ENCODE assay signal across 10 cellular contexts in the genomic region with DNA sequence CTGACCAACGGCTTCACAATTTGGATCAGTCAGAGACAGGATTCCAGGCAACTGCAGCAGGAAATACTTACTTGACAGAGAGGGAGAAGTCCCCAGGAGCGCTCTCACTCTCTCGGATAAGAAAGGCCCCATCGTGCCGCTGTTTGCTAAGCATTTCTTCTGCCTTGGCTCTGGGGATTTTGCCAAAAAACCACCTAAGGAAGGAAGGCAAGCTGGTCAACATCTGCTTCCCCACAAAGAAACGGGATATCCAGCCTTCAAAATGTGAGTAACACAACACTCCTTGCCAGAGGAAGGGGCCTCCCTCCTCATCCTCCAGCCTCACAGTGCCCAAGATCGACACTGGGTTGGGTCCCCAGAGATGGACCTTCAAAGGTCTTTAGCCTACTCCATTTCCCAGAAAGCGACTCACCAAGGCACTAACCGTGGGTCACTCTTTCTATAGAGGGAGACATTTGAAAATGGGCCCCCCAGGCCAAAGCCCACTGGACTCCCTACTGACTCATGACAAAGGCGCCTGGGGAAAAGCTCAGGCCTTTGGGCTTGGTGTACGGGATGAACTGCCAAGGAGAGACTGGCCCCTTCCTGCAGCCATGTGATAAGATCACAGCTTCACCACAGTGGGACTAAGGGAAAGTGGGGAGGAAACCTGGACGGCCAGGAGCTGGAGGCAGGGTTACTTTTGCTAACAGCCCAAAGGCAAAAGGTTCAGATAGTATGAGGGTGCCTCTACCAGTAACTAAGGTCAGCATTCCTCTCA. TPM values are rescaled to one million over a fixed set of nuclear protein-coding genes. Genes with fewer than 3 reads are reported as not detected.
DNase-seq lines count a peak whose midpoint lies in the region; ATAC-seq and TF ChIP-seq lines count a peak whose summit lies in the region.
"Had no signal": no experiment of that assay in that cellular context is flagged by ENCODE, and none has a peak within 500 bp of the region (broad histone marks: within the 10 kb centered on the region; RNA-seq: fewer than 3 reads in every experiment).

No MANE protein-coding gene starts in this region.

- TF ChIP-seq CTCF in cardiac fibroblast (IDR thresholded peaks at IDR 0.05; ENCODE audit: low read depth, low read length): no peak

- no peaks in the 10 kb centered on the region for H3K9me3 Mint-ChIP-seq in naive B cell

- peak overlapping the region; percentile 9 to 85 (median 61) for H3K4me3 Mint-ChIP-seq in naive B cell

- DNase-seq in CD1c-positive myeloid dendritic cell (ENCODE audit: extremely low spot score) (peak; percentile 34), Kasumi-1 (lab: John Stamatoyannopoulos, UW) (peak; percentile 96), cardiac fibroblast (ENCODE audit: low read depth in 2 of 2) (peak; percentile 72 to 93), naive B cell (no peak)
- DNase-seq in stimulated activated naive CD4-positive, alpha-beta T cell treated with Interleukin-2 at 50 U/mL for 16 hours (lab: John Stamatoyannopoulos, UW): no peak
- DNase-seq in stimulated activated CD4-positive, alpha-beta T cell treated with anti-CD3 and anti-CD28 coated beads, Interleukin-4, amount 100 ng/mL, for 4 hours: no peak
- DNase-seq: amygdala had no signal

- H3K36me3 Mint-ChIP-seq in naive B cell: peaks cover 0 to 19% of the 10 kb centered on the region in 2 donors

- H3K4me3 ChIP-seq in cardiac fibroblast (replicated peaks in 1 of 2; ENCODE audit: low read depth in 2 of 2, low read length in 2 of 2): no peak overlapping the region

- no peaks in the 10 kb centered on the region for H3K27me3 Mint-ChIP-seq in naive B cell

- H3K4me1 Mint-ChIP-seq in naive B cell: peaks cover 39 to 84% (median 53%) of the 10 kb centered on the region in 3 donors

- ATAC-seq in naive B cell (ENCODE audit: low read depth in 2 of 2): peak in 1 of 2 donors; percentile 11
- ATAC-seq in GM18519 (IDR thresholded peaks at IDR 0.05; ENCODE audit: low FRiP score, unreplicated experiment): no peak
- ATAC-seq in GM21529 (IDR thresholded peaks at IDR 0.05; ENCODE audit: unreplicated experiment): no peak
- ATAC-seq: Panc1 had no signal

- peak overlapping the region; percentile 76 to 96 (median 94) for H3K27ac Mint-ChIP-seq in naive B cell

RNA-seq across cellular contexts. Expression of gene SLC25A19, which starts 36.8 kb away (rescaled TPM):
- 10 to 100 TPM; 26.1 to 41.8 (median 31.3) TPM for polyA plus RNA-seq in naive B cell (ENCODE audit: low read depth in 6 of 6)

RNA-seq across cellular contexts. Expression of gene MIF4GD, which starts 55.0 kb away (rescaled TPM):
- polyA plus RNA-seq in naive B cell (ENCODE audit: low read depth in 6 of 6): 100 to 1,000 TPM in 5 of 6 donors, 10 to 100 TPM in 1; 95.1 to 133 (median 105) TPM

Comparison
In these comparisons a context has a peak if more than half of its experiments do, and no peak if none do; other contexts are left out.
1. DNase-seq: peak in CD1c-positive myeloid dendritic cell (single experiment), Kasumi-1 (2 of 2) and cardiac fibroblast (2 of 2); none in naive B cell (single experiment), stimulated activated naive CD4-positive, alpha-beta T cell treated with Interleukin-2 at 50 U/mL for 16 hours (single experiment) and stimulated activated CD4-positive, alpha-beta T cell treated with anti-CD3 and anti-CD28 coated beads, Interleukin-4, amount 100 ng/mL, for 4 hours (0 of 2).